In the genomic region with DNA sequence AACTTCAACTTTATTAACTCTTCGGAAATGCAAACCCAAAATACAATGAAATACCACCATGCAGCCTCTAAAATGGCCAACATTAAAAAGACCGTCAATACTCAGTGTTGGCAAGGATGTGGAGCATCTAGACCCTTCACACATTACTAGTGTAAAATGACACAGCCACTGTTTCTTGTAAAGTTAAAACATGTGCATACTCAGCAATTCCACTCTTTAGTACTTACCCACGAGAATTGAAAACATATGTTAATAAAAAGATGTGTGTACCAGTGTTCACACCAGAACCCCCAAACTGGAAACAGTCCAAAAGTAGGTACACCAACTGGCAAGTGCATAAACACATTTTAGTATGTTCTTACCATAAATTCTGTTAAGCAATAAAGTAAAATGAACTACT, we compare ENCODE assay signal across 3 cellular contexts.
TF ChIP-seq lines count a peak whose summit lies in the region.

No MANE protein-coding gene starts in this region.

TF ChIP-seq in HepG2, 621 proteins besides CTCF, POLR2A, EP300 and RAD21:
- TF ChIP-seq MAFF (IDR thresholded peaks at IDR 0.05; ENCODE audit: low read depth, low read length), result peak; percentile 43; the same call in 1 of the 2 replicates
- no peak for TF ChIP-seq MBNL3 (CRISPR knock-in tag; conservative IDR thresholded peaks at IDR 0.05)
- TF ChIP-seq MAFK (conservative IDR thresholded peaks at IDR 0.05 in 1 of 2, IDR thresholded peaks at IDR 0.05 in 1 of 2; ENCODE audit: low read length in 2 of 2), result peak; percentile 31 to 70; a peak in 3 of 4 replicates
- TF ChIP-seq ZFP36 (IDR thresholded peaks at IDR 0.05; ENCODE audit: borderline replicate concordance, low read depth, low read length, partially characterized antibody), result no peak
- TF ChIP-seq ZNF780A (CRISPR knock-in tag; IDR thresholded peaks at IDR 0.05), result no peak
TF ChIP-seq in HepG2: peak in this region for 2.

TF ChIP-seq in IMR-90, 13 proteins besides CTCF, POLR2A, EP300 and RAD21:
- TF ChIP-seq CEBPB (IDR thresholded peaks at IDR 0.05; ENCODE audit: low read depth, low read length) (no peak), MAFK (IDR thresholded peaks at IDR 0.05; ENCODE audit: low read depth, low read length) (peak; percentile 63), BHLHE40 (IDR thresholded peaks at IDR 0.05; ENCODE audit: low read depth, low read length) (no peak), MXI1 (IDR thresholded peaks at IDR 0.05; ENCODE audit: borderline replicate concordance, low read depth, low read length) (no peak), FOS (IDR thresholded peaks at IDR 0.05; ENCODE audit: low read depth, low read length) (no peak)
- TF ChIP-seq, protein P1, sequence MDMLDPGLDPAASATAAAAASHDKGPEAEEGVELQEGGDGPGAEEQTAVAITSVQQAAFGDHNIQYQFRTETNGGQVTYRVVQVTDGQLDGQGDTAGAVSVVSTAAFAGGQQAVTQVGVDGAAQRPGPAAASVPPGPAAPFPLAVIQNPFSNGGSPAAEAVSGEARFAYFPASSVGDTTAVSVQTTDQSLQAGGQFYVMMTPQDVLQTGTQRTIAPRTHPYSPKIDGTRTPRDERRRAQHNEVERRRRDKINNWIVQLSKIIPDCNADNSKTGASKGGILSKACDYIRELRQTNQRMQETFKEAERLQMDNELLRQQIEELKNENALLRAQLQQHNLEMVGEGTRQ (IDR thresholded peaks at IDR 0.05; ENCODE audit: low read depth, low read length), result no peak

TF ChIP-seq in GM12891, 5 proteins besides CTCF, POLR2A, EP300 and RAD21:
- no peak for TF ChIP-seq TAF1 (IDR thresholded peaks at IDR 0.05; ENCODE audit: low read depth, low read length)
- TF ChIP-seq POLR2AphosphoS5 (IDR thresholded peaks at IDR 0.05; ENCODE audit: low read depth, low read length), result no peak
- no peak for TF ChIP-seq SPI1 (IDR thresholded peaks at IDR 0.05; ENCODE audit: low read depth, low read length)
- TF ChIP-seq PAX5 (IDR thresholded peaks at IDR 0.05; ENCODE audit: insufficient read depth, low read length, severe bottlenecking), result no peak
- no peak for TF ChIP-seq POU2F2 (IDR thresholded peaks at IDR 0.05; ENCODE audit: low read depth, low read length)
